ENCODE assay signal across 1 cellular context in the genomic region with DNA sequence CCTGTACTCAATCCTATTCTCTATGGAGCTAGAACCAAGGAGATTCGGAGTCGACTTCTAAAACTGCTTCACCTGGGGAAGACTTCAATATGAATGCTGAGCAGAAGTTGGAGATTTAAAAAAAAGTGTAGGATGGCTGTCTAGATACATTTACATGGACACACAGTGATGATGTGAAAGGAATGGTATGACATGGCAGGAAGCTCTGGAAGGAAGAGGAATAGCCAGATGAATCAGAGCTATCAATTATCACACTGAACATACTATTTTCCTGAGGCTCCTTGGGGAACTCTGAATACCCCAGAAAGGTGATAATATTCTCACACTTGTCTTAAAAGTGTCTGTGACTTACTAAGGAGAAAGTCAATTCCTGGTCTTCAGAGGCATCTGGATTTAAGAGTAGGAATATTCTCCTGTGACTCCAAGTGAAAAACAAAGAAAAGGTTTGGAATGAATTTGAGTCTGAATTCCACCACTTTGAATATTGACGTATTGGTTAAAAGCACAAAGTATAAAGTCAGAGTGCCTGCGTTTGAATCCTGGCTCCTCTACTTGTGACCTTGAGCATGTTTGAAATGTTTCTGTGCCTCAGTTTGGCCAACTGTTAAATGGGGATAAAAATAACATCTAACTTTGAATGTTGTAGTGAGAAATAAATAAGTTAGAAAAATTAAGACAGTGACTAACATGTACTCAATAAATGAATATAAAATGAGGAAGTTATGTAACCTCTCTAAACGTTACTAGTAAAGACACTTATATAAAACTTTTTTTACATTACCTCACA.
A peak's percentile ranks its signal among the peaks of the same experiment; 100 is the strongest.
TF ChIP-seq lines count a peak whose summit lies in the region.

No MANE protein-coding gene starts in this region.

TF ChIP-seq in K562, 482 proteins besides CTCF, POLR2A, EP300 and RAD21:
- TF ChIP-seq, protein P1, sequence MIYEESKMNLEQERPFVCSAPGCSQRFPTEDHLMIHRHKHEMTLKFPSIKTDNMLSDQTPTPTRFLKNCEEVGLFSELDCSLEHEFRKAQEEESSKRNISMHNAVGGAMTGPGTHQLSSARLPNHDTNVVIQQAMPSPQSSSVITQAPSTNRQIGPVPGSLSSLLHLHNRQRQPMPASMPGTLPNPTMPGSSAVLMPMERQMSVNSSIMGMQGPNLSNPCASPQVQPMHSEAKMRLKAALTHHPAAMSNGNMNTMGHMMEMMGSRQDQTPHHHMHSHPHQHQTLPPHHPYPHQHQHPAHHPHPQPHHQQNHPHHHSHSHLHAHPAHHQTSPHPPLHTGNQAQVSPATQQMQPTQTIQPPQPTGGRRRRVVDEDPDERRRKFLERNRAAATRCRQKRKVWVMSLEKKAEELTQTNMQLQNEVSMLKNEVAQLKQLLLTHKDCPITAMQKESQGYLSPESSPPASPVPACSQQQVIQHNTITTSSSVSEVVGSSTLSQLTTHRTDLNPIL (CRISPR knock-in tag; IDR thresholded peaks at IDR 0.05): no peak
- TF ChIP-seq U2AF1 (optimal IDR thresholded peaks at IDR 0.05; ENCODE audit: low read depth, low read length) (no peak), RBM25 (IDR thresholded peaks at IDR 0.05; ENCODE audit: low read depth, low read length, severe bottlenecking) (peak; percentile 70), POLR2AphosphoS5 (IDR thresholded peaks at IDR 0.05; ENCODE audit: control insufficient read depth, insufficient read depth, low read depth, low read length) (peak; percentile 55; the same call in 1 of the 2 replicates), BCOR (IDR thresholded peaks at IDR 0.05) (0 out of 2 replicates have a peak, but pooled peaks have one; percentile 38), MBD2 (IDR thresholded peaks at IDR 0.05; ENCODE audit: borderline replicate concordance, low read depth) (no peak), RBM15 (IDR thresholded peaks at IDR 0.05; ENCODE audit: insufficient read depth, low read length) (no peak), GTF2F1 (IDR thresholded peaks at IDR 0.05; ENCODE audit: low read depth, low read length) (no peak)
